ENCODE assay signal across 8 cellular contexts in the genomic region with DNA sequence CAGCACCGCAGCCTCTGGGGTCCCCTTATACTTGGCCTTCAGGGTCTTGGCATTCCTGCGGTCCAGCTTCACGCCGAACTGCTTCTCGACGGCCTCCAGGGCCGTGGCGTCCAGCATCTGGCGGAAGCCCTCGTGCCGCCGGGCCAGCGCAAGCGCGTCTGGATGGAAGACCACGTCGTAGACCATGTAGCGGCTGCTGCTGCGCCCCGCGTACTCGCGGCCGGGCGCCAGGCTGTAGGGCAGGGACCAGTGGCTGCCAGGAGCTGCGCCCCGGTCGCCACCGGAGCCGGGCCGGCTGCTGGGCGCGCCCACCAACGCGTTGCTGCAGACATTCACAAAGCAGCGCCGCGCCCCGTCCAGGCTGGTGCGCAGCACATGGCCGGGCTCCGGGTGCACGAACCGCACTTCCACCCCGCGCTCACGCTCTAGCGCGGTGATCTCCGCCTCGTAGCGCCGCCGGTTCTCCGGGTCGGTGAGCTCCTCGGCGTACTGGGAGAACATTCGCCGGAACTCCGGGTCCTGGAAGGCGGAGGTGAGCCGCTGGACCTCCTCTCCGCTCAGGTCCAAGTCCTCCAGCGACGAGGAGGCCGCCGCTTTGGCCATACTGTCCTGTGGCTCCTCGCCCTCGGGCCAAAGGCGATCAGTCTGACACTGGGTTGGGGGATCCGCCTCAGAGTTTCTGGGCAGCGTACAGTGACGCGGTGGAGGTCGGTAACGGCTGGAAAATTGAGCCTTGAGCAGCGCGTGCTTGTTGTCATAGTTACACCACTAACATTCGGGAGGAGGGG. TPM values are rescaled to one million over a fixed set of nuclear protein-coding genes. Genes with fewer than 3 reads are reported as not detected.
A peak's percentile ranks its signal among the peaks of the same experiment; 100 is the strongest.
DNase-seq lines count a peak whose midpoint lies in the region; ATAC-seq and TF ChIP-seq lines count a peak whose summit lies in the region.

A gene with protein sequence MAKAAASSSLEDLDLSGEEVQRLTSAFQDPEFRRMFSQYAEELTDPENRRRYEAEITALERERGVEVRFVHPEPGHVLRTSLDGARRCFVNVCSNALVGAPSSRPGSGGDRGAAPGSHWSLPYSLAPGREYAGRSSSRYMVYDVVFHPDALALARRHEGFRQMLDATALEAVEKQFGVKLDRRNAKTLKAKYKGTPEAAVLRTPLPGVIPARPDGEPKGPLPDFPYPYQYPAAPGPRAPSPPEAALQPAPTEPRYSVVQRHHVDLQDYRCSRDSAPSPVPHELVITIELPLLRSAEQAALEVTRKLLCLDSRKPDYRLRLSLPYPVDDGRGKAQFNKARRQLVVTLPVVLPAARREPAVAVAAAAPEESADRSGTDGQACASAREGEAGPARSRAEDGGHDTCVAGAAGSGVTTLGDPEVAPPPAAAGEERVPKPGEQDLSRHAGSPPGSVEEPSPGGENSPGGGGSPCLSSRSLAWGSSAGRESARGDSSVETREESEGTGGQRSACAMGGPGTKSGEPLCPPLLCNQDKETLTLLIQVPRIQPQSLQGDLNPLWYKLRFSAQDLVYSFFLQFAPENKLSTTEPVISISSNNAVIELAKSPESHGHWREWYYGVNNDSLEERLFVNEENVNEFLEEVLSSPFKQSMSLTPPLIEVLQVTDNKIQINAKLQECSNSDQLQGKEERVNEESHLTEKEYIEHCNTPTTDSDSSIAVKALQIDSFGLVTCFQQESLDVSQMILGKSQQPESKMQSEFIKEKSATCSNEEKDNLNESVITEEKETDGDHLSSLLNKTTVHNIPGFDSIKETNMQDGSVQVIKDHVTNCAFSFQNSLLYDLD (minus strand): TSS at position 698 of the 788 bp plus-strand sequence. CDS start 95 bp downstream, at position 603.

- intact Hi-C loops in activated T-helper 2 cell treated with anti-CD3 and anti-CD28 coated beads, Interferon-gamma antibody, Interleukin-2, Interleukin-4, amounts not matched to agents 10 μg/mL and 5 μg/mL and 100 μg/mL, durations not matched to agents 14 hours and 24 hours and 36 hours (cut with micrococcal nuclease): loop anchor here (1.0 to 5.0 kb wide), 7 partner anchors 14 to 678 kb away; partner anchors contain the start of genes DMAC2L, KLHDC1, KLHDC2 and L2HGDH

- peaks cover 33% of the 10 kb centered on the region for H3K4me1 Mint-ChIP-seq in activated T-helper 2 cell treated with anti-CD3 and anti-CD28 coated beads, Interferon-gamma antibody, Interleukin-2, Interleukin-4, amounts not matched to agents 10 μg/mL and 5 μg/mL and 100 μg/mL, durations not matched to agents 14 hours and 24 hours and 36 hours (ENCODE audit: low read depth)
- peaks cover 44% of the 10 kb centered on the region for H3K4me1 Mint-ChIP-seq in nephron progenitor cell

- peak within 1 kb of the TSS; percentile 98 for H3K27ac Mint-ChIP-seq in activated T-helper 2 cell treated with anti-CD3 and anti-CD28 coated beads, Interferon-gamma antibody, Interleukin-2, Interleukin-4, amounts not matched to agents 10 μg/mL and 5 μg/mL and 100 μg/mL, durations not matched to agents 14 hours and 24 hours and 36 hours
- H3K27ac Mint-ChIP-seq in nephron progenitor cell: peak within 1 kb of the TSS; percentile 100

- no peaks in the 10 kb centered on the region for H3K9me3 ChIP-seq in HUES64 (ENCODE audit: insufficient read depth, low read depth, low read length)
- no peaks in the 10 kb centered on the region for H3K9me3 ChIP-seq in subcutaneous abdominal adipose tissue (ENCODE audit: control insufficient read depth in 5 of 5, low read length in 5 of 5)

- H3K27ac ChIP-seq in HUES64 (ENCODE audit: low read depth, low read length) (peak within 1 kb of the TSS; percentile 96), subcutaneous abdominal adipose tissue (ENCODE audit: low read depth, low read length) (peak within 1 kb of the TSS; percentile 89)

- H3K4me3 ChIP-seq in HUES64 (ENCODE audit: low read length): peak within 1 kb of the TSS; percentile 82
- H3K4me3 ChIP-seq in fibroblast of mammary gland (ENCODE audit: control insufficient read depth, low read depth, low read length): peak within 1 kb of the TSS; percentile 92
- H3K4me3 ChIP-seq in subcutaneous abdominal adipose tissue (ENCODE audit: low read depth in 1 of 5, low read length in 5 of 5): peak within 1 kb of the TSS; percentile 60 to 98 (median 91)

- H3K4me1 ChIP-seq in HUES64 (ENCODE audit: insufficient read depth, low read length) (peaks cover 7% of the 10 kb centered on the region; the same call in 1 of the 2 replicates), subcutaneous abdominal adipose tissue (ENCODE audit: control insufficient read depth in 5 of 5, insufficient read depth in 5 of 5, low read length in 5 of 5) (peaks cover 0 to 42% (median 31%) of the 10 kb centered on the region in 5 donors)

- no peaks in the 10 kb centered on the region for H3K9me3 Mint-ChIP-seq in activated T-helper 2 cell treated with anti-CD3 and anti-CD28 coated beads, Interferon-gamma antibody, Interleukin-2, Interleukin-4, amounts not matched to agents 10 μg/mL and 5 μg/mL and 100 μg/mL, durations not matched to agents 14 hours and 24 hours and 36 hours
- no peaks in the 10 kb centered on the region for H3K9me3 Mint-ChIP-seq in nephron progenitor cell

- H3K27me3 ChIP-seq in HUES64 (ENCODE audit: insufficient read depth, low read length): no peaks in the 10 kb centered on the region
- no peaks in the 10 kb centered on the region for H3K27me3 ChIP-seq in subcutaneous abdominal adipose tissue (ENCODE audit: control insufficient read depth in 5 of 5, insufficient read depth in 4 of 5, low read length in 5 of 5)

- no peak for TF ChIP-seq CTCF in fibroblast of mammary gland (conservative IDR thresholded peaks at IDR 0.05; ENCODE audit: control insufficient read depth, insufficient read depth, low read depth, low read length)
- TF ChIP-seq CTCF in nephron progenitor cell (IDR thresholded peaks at IDR 0.05): no peak

- no peaks in the 10 kb centered on the region for H3K27me3 Mint-ChIP-seq in activated T-helper 2 cell treated with anti-CD3 and anti-CD28 coated beads, Interferon-gamma antibody, Interleukin-2, Interleukin-4, amounts not matched to agents 10 μg/mL and 5 μg/mL and 100 μg/mL, durations not matched to agents 14 hours and 24 hours and 36 hours (ENCODE audit: low read depth)
- H3K27me3 Mint-ChIP-seq in nephron progenitor cell (ENCODE audit: low read depth, poor library complexity): peaks cover 2% of the 10 kb centered on the region

- peak; percentile 34 for ATAC-seq in GM21528 (IDR thresholded peaks at IDR 0.05; ENCODE audit: low FRiP score, unreplicated experiment)

- under 1% methylated on average over 80 of the region's 80 CpGs for WGBS in HUES64

- peak; percentile 20 for DNase-seq in DMS153 treated with DMSO at 0.1 percent for 48 hours (lab: John Stamatoyannopoulos, UW; ENCODE audit: unreplicated experiment)
- peak; percentile 60 for DNase-seq in activated T-helper 2 cell treated with anti-CD3 and anti-CD28 coated beads, Interferon-gamma antibody, Interleukin-2, Interleukin-4, amounts not matched to agents 10 μg/mL and 5 μg/mL and 100 μg/mL, durations not matched to agents 14 hours and 24 hours and 36 hours (ENCODE audit: low spot score)
- peak; percentile 73 for DNase-seq in fibroblast of mammary gland (ENCODE audit: low read depth)
- DNase-seq in nephron progenitor cell: peak; percentile 73

- H3K9ac ChIP-seq in HUES64 (ENCODE audit: low read depth, low read length): peak within 1 kb of the TSS; percentile 98
- H3K9ac ChIP-seq in subcutaneous abdominal adipose tissue (ENCODE audit: low read length in 5 of 5): peak within 1 kb of the TSS; percentile 56 to 93 (median 90)

- peaks cover 44% of the 10 kb centered on the region for H3K36me3 Mint-ChIP-seq in activated T-helper 2 cell treated with anti-CD3 and anti-CD28 coated beads, Interferon-gamma antibody, Interleukin-2, Interleukin-4, amounts not matched to agents 10 μg/mL and 5 μg/mL and 100 μg/mL, durations not matched to agents 14 hours and 24 hours and 36 hours (ENCODE audit: low read depth)
- H3K36me3 Mint-ChIP-seq in nephron progenitor cell (ENCODE audit: low read depth): peaks cover 49% of the 10 kb centered on the region

- peak within 1 kb of the TSS; percentile 99 for H3K4me3 Mint-ChIP-seq in activated T-helper 2 cell treated with anti-CD3 and anti-CD28 coated beads, Interferon-gamma antibody, Interleukin-2, Interleukin-4, amounts not matched to agents 10 μg/mL and 5 μg/mL and 100 μg/mL, durations not matched to agents 14 hours and 24 hours and 36 hours (ENCODE audit: low read depth)
- H3K4me3 Mint-ChIP-seq in nephron progenitor cell: peak within 1 kb of the TSS; percentile 98

- H3K36me3 ChIP-seq in HUES64 (ENCODE audit: insufficient read depth, low read length) (peaks cover 42% of the 10 kb centered on the region), subcutaneous abdominal adipose tissue (ENCODE audit: control insufficient read depth in 5 of 5, insufficient read depth in 5 of 5, low read length in 5 of 5) (peaks cover 0 to 9% (median 3%) of the 10 kb centered on the region in 5 donors)

TF ChIP-seq in PFSK-1, 5 proteins besides CTCF, POLR2A, EP300 and RAD21 (continues in another document):
- no peak for TF ChIP-seq SIN3A (IDR thresholded peaks at IDR 0.05; ENCODE audit: borderline replicate concordance, insufficient read depth, low read length)

RNA-seq across cellular contexts. Expression of the gene that starts here (rescaled TPM):
- 25.8 TPM for polyA plus RNA-seq in HUES64 (2013, experiment 1 of 2)
- polyA plus RNA-seq in HUES64 (2013, experiment 2 of 2): 26.9 TPM
- 7.2 TPM for polyA plus RNA-seq in PFSK-1 (2012; ENCODE audit: insufficient read length, low read depth)
- total RNA-seq in activated T-helper 2 cell treated with anti-CD3 and anti-CD28 coated beads, Interferon-gamma antibody, Interleukin-2, Interleukin-4, amounts not matched to agents 10 μg/mL and 5 μg/mL and 100 μg/mL, durations not matched to agents 14 hours and 24 hours and 36 hours: 10.5 and 11.4 TPM in 2 replicates

Comparison
In these comparisons a context has a peak if more than half of its experiments do, and no peak if none do; other contexts are left out.
1. Peak in every context shown above with its lines: DNase-seq, ATAC-seq, H3K4me3 ChIP-seq and H3K27ac ChIP-seq.
2. DNase-seq: peak in every context shown above with its lines; median percentile 73 in fibroblast of mammary gland; 73 in nephron progenitor cell; 60 in activated T-helper 2 cell treated with anti-CD3 and anti-CD28 coated beads, Interferon-gamma antibody, Interleukin-2, Interleukin-4, amounts not matched to agents 10 μg/mL and 5 μg/mL and 100 μg/mL, durations not matched to agents 14 hours and 24 hours and 36 hours; 20 in DMS153 treated with DMSO at 0.1 percent for 48 hours.